9 cellular contexts compared by ENCODE assay signal in the genomic region with DNA sequence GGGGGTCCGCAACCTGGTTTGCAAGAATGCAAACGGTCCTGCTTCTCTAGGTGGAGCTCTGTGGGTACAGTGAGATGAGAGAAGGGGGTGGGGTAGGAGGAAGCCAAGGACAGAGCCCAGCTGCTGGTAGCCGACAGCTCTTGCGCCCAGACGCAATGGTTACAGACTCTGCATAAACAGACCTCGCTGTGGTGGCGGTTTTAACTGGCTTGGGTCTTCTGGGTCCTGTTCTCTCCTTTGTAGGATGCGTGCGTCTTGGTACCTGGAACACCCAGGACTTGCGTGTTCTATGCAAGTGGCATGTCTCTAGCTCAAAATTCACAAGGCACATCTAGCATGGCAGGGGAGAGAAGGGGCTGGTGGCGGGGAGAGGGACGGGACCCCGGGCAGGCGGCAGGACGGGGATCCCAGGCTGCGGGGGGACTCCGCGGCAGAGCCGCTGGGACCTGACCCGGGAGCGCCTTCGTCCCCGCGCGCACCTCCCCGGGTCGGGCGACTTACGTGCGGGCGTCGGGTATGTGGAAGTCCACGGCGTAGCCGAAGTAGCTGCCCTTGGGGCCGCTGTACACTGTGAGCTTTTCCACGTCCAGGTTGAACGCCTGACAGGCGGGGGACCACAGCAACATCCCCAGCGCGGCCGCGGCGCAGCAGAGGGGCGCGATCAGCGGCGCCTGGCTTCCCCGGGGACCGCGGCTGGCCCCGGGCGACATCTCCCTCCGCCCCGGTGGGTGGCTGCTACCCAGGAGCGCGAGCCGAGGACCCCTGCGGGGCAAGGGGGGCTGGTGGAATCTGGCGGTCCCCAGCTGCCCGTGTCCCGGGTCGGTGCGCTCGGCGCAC. TPM values are rescaled to one million over a fixed set of nuclear protein-coding genes. Genes with fewer than 3 reads are reported as not detected.
DNase-seq lines count a peak whose midpoint lies in the region; ATAC-seq and TF ChIP-seq lines count a peak whose summit lies in the region.
"Had no signal": no experiment of that assay in that cellular context is flagged by ENCODE, and none has a peak within 500 bp of the region (broad histone marks: within the 10 kb centered on the region; RNA-seq: fewer than 3 reads in every experiment).

No MANE protein-coding gene starts in this region.

- no peak for TF ChIP-seq CTCF in AG10803 (conservative IDR thresholded peaks at IDR 0.05; ENCODE audit: low read length)
- no peak for TF ChIP-seq CTCF in gastroesophageal sphincter (IDR thresholded peaks at IDR 0.05)

- ATAC-seq in gastroesophageal sphincter, result peak; percentile 45
- no peak for ATAC-seq in T-helper 17 cell

- no peak overlapping the region for H4K91ac ChIP-seq in neuronal stem cell (ENCODE audit: low read depth, low read length, poor library complexity)

- peaks cover 48% of the 10 kb centered on the region for H3K27me3 Mint-ChIP-seq in T-helper 17 cell

- no peak overlapping the region for H3K27ac Mint-ChIP-seq in T-helper 17 cell

- H2BK15ac ChIP-seq in neuronal stem cell (ENCODE audit: low read length), result no peak overlapping the region

- H3K4me2 ChIP-seq in neuronal stem cell (ENCODE audit: insufficient read depth, low read length, poor library complexity, severe bottlenecking), result peak overlapping the region; percentile 85

- no peak for TF ChIP-seq POLR2A in gastroesophageal sphincter (IDR thresholded peaks at IDR 0.05)

- H3K4me1 ChIP-seq in gastroesophageal sphincter (peaks cover 0 to 60% (median 5%) of the 10 kb centered on the region in 3 donors), neuronal stem cell (ENCODE audit: control insufficient read depth in 2 of 2, insufficient read depth in 1 of 2, low read depth in 1 of 2, low read length in 2 of 2) (peaks cover 0 to 5% of the 10 kb centered on the region in 2 donors), HAP-1 (no peaks in the 10 kb centered on the region)

- no peak overlapping the region for H2BK120ac ChIP-seq in neuronal stem cell (ENCODE audit: low read depth, low read length)

- peak; percentile 25 for DNase-seq in AG10803 (ENCODE audit: low read depth)
- DNase-seq in OCI-M1 (lab: John Stamatoyannopoulos, UW), result peak; percentile 67
- peak; percentile 24 for DNase-seq in neuronal stem cell (ENCODE audit: low spot score)
- no peak for DNase-seq in NCI-H510A (lab: John Stamatoyannopoulos, UW)
- DNase-seq in SHP77 treated with DMSO at 0.1 percent for 48 hours (lab: John Stamatoyannopoulos, UW), result no peak
- no peak for DNase-seq in T-helper 17 cell
- no peak for DNase-seq in HAP-1 (ENCODE audit: low spot score in 2 of 2)
- DNase-seq: COR-L47 had no signal

- H2BK12ac ChIP-seq in neuronal stem cell (ENCODE audit: low read length), result no peak overlapping the region

- peak overlapping the region; percentile 94 for H3K23ac ChIP-seq in neuronal stem cell (ENCODE audit: low read depth, low read length, poor library complexity)

- peak overlapping the region; percentile 38 for H3K9ac ChIP-seq in neuronal stem cell (ENCODE audit: low read depth, low read length, poor library complexity)

- H3K27me3 ChIP-seq in gastroesophageal sphincter, result peaks cover 10% of the 10 kb centered on the region
- peaks cover 7 to 81% (median 21%) of the 10 kb centered on the region in 3 experiments for H3K27me3 ChIP-seq in neuronal stem cell (ENCODE audit: control insufficient read depth in 3 of 3, insufficient read depth in 3 of 3, low read depth in 1 of 3, low read length in 3 of 3)
- H3K27me3 ChIP-seq in HAP-1 (ENCODE audit: low read depth), result peaks cover 55% of the 10 kb centered on the region

- peak overlapping the region; percentile 40 to 88 (median 70) for H3K27ac ChIP-seq in gastroesophageal sphincter
- no peak overlapping the region for H3K27ac ChIP-seq in neuronal stem cell (replicated peaks; ENCODE audit: low read length)

- H3K18ac ChIP-seq in neuronal stem cell (ENCODE audit: low read length), result peak overlapping the region; percentile 72

- H3K9me3 ChIP-seq in gastroesophageal sphincter (no peaks in the 10 kb centered on the region), neuronal stem cell (replicated peaks in 1 of 2; ENCODE audit: control insufficient read depth in 2 of 2, insufficient read depth in 1 of 2, low read depth in 1 of 2, low read length in 2 of 2) (no peaks in the 10 kb centered on the region), T-helper 17 cell (ENCODE audit: control insufficient read depth, low read length, poor library complexity, severe bottlenecking) (no peaks in the 10 kb centered on the region), HAP-1 (no peaks in the 10 kb centered on the region)

- peaks cover 2% of the 10 kb centered on the region for H3K4me1 Mint-ChIP-seq in T-helper 17 cell

- H2BK5ac ChIP-seq in neuronal stem cell (ENCODE audit: low read length), result no peak overlapping the region

- peaks cover 10% of the 10 kb centered on the region for H3K36me3 Mint-ChIP-seq in T-helper 17 cell (ENCODE audit: low read depth)

- H3K36me3 ChIP-seq in gastroesophageal sphincter (no peaks in the 10 kb centered on the region), neuronal stem cell (replicated peaks in 1 of 2; ENCODE audit: control insufficient read depth in 2 of 2, insufficient read depth in 2 of 2, low read length in 2 of 2) (no peaks in the 10 kb centered on the region), HAP-1 (replicated peaks) (no peaks in the 10 kb centered on the region)

- H2AK5ac ChIP-seq in neuronal stem cell (ENCODE audit: low read depth, low read length), result no peak overlapping the region

- H3K4me3 Mint-ChIP-seq in T-helper 17 cell, result no peak overlapping the region

- no peak for TF ChIP-seq EP300 in gastroesophageal sphincter (IDR thresholded peaks at IDR 0.05)

- H3K14ac ChIP-seq in neuronal stem cell (ENCODE audit: low read length), result no peak overlapping the region

- in situ Hi-C loops in HAP-1 (cut with MboI; ENCODE audit: low sequenced_read_pairs), result no loop called here

- H3K4me3 ChIP-seq in AG10803 (ENCODE audit: low read length), result peak overlapping the region; percentile 56
- peak overlapping the region; percentile 59 to 80 for H3K4me3 ChIP-seq in gastroesophageal sphincter
- H3K4me3 ChIP-seq in neuronal stem cell (ENCODE audit: low read length in 2 of 2), result peak overlapping the region in 1 of 2 donors; percentile 79
- no peak overlapping the region for H3K4me3 ChIP-seq in HAP-1

- H3K79me1 ChIP-seq in neuronal stem cell (ENCODE audit: low read depth, low read length), result no peaks in the 10 kb centered on the region

- H3K4ac ChIP-seq in neuronal stem cell (ENCODE audit: low read length), result no peak overlapping the region

- H4K8ac ChIP-seq in neuronal stem cell (ENCODE audit: low read depth, low read length), result no peak overlapping the region

- H2AFZ ChIP-seq in neuronal stem cell (ENCODE audit: low read length), result peak overlapping the region; percentile 76

- no CpG with 5 or more reads among the region's 66 CpGs for WGBS in gastroesophageal sphincter (ENCODE audit: low coverage in 1 of 2), 2 donors
- WGBS in neuronal stem cell (ENCODE audit: extremely low coverage in 2 of 2, insufficient read length in 2 of 2, insufficient replicate concordance in 1 of 2), 2 donors, result no CpG with 5 or more reads among the region's 66 CpGs

RNA-seq across cellular contexts. Expression of gene ITGA8, which starts 0.4 kb away (rescaled TPM):
- total RNA-seq in gastroesophageal sphincter (100 to 1,000 TPM in 2 of 4 donors, 10 to 100 TPM in 2; 37.6 to 667 (median 310) TPM), T-helper 17 cell (not detected)
- polyA plus RNA-seq in neuronal stem cell (2013, experiment 1 of 2), result not detected
- polyA plus RNA-seq in neuronal stem cell (2013, experiment 2 of 2), result not detected

Comparison
In these comparisons a context has a peak if more than half of its experiments do, and no peak if none do; other contexts are left out.
1. DNase-seq: peak in AG10803 (single experiment), OCI-M1 (single experiment) and neuronal stem cell (single experiment); none in NCI-H510A (single experiment), SHP77 treated with DMSO at 0.1 percent for 48 hours (single experiment), T-helper 17 cell (0 of 3) and HAP-1 (0 of 2).
2. RNA of gene ITGA8, which starts 0.4 kb away (total RNA-seq): 37.6 to 667 TPM in gastroesophageal sphincter; not detected in T-helper 17 cell; every median in the first group is over 10 times any median in the second.